In the genomic region with DNA sequence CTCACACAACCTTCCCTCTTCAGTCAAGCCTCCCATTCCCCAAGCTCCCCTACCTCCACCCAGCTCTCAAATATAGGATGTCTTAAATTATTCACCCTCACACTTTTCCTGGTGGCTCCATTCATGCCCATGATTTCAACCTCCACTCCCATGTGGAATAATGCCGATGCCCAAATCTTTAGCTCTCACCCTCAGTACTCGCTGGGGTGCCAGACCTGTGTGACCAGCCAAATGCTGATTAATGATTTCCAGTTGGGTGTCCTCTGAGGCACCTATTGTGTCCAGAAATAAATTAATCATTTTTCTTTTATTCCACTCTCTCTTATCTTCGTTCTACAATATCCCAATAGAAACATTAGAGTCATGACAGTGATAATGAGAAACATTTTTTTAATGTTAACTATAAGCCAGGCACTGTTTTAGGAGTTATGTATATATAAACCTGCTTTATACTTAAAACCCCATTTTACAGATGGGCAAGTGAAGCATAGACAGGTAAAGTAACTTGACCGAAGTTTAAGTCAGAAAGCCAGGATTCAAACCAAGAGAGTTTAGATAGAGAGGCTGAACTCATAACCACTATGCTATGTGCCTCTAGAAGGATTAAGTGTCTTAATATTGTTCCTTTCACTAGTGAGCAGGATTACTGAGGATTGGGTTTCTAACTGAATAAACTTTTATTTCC, we compare ENCODE assay signal across 2 cellular contexts.
TF ChIP-seq lines count a peak whose summit lies in the region.

No MANE protein-coding gene starts in this region.

TF ChIP-seq in GM23338, 12 proteins besides CTCF, POLR2A, EP300 and RAD21:
- TF ChIP-seq, protein P1, sequence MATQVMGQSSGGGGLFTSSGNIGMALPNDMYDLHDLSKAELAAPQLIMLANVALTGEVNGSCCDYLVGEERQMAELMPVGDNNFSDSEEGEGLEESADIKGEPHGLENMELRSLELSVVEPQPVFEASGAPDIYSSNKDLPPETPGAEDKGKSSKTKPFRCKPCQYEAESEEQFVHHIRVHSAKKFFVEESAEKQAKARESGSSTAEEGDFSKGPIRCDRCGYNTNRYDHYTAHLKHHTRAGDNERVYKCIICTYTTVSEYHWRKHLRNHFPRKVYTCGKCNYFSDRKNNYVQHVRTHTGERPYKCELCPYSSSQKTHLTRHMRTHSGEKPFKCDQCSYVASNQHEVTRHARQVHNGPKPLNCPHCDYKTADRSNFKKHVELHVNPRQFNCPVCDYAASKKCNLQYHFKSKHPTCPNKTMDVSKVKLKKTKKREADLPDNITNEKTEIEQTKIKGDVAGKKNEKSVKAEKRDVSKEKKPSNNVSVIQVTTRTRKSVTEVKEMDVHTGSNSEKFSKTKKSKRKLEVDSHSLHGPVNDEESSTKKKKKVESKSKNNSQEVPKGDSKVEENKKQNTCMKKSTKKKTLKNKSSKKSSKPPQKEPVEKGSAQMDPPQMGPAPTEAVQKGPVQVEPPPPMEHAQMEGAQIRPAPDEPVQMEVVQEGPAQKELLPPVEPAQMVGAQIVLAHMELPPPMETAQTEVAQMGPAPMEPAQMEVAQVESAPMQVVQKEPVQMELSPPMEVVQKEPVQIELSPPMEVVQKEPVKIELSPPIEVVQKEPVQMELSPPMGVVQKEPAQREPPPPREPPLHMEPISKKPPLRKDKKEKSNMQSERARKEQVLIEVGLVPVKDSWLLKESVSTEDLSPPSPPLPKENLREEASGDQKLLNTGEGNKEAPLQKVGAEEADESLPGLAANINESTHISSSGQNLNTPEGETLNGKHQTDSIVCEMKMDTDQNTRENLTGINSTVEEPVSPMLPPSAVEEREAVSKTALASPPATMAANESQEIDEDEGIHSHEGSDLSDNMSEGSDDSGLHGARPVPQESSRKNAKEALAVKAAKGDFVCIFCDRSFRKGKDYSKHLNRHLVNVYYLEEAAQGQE (IDR thresholded peaks at IDR 0.05; ENCODE audit: unreplicated experiment): no peak
- TF ChIP-seq STAT1 (IDR thresholded peaks at IDR 0.05; ENCODE audit: unreplicated experiment) (no peak), EZH2 (IDR thresholded peaks at IDR 0.05; ENCODE audit: low read depth, unreplicated experiment) (no peak), ZNF114 (CRISPR knock-in tag; IDR thresholded peaks at IDR 0.05) (no peak)
- TF ChIP-seq, protein P2, sequence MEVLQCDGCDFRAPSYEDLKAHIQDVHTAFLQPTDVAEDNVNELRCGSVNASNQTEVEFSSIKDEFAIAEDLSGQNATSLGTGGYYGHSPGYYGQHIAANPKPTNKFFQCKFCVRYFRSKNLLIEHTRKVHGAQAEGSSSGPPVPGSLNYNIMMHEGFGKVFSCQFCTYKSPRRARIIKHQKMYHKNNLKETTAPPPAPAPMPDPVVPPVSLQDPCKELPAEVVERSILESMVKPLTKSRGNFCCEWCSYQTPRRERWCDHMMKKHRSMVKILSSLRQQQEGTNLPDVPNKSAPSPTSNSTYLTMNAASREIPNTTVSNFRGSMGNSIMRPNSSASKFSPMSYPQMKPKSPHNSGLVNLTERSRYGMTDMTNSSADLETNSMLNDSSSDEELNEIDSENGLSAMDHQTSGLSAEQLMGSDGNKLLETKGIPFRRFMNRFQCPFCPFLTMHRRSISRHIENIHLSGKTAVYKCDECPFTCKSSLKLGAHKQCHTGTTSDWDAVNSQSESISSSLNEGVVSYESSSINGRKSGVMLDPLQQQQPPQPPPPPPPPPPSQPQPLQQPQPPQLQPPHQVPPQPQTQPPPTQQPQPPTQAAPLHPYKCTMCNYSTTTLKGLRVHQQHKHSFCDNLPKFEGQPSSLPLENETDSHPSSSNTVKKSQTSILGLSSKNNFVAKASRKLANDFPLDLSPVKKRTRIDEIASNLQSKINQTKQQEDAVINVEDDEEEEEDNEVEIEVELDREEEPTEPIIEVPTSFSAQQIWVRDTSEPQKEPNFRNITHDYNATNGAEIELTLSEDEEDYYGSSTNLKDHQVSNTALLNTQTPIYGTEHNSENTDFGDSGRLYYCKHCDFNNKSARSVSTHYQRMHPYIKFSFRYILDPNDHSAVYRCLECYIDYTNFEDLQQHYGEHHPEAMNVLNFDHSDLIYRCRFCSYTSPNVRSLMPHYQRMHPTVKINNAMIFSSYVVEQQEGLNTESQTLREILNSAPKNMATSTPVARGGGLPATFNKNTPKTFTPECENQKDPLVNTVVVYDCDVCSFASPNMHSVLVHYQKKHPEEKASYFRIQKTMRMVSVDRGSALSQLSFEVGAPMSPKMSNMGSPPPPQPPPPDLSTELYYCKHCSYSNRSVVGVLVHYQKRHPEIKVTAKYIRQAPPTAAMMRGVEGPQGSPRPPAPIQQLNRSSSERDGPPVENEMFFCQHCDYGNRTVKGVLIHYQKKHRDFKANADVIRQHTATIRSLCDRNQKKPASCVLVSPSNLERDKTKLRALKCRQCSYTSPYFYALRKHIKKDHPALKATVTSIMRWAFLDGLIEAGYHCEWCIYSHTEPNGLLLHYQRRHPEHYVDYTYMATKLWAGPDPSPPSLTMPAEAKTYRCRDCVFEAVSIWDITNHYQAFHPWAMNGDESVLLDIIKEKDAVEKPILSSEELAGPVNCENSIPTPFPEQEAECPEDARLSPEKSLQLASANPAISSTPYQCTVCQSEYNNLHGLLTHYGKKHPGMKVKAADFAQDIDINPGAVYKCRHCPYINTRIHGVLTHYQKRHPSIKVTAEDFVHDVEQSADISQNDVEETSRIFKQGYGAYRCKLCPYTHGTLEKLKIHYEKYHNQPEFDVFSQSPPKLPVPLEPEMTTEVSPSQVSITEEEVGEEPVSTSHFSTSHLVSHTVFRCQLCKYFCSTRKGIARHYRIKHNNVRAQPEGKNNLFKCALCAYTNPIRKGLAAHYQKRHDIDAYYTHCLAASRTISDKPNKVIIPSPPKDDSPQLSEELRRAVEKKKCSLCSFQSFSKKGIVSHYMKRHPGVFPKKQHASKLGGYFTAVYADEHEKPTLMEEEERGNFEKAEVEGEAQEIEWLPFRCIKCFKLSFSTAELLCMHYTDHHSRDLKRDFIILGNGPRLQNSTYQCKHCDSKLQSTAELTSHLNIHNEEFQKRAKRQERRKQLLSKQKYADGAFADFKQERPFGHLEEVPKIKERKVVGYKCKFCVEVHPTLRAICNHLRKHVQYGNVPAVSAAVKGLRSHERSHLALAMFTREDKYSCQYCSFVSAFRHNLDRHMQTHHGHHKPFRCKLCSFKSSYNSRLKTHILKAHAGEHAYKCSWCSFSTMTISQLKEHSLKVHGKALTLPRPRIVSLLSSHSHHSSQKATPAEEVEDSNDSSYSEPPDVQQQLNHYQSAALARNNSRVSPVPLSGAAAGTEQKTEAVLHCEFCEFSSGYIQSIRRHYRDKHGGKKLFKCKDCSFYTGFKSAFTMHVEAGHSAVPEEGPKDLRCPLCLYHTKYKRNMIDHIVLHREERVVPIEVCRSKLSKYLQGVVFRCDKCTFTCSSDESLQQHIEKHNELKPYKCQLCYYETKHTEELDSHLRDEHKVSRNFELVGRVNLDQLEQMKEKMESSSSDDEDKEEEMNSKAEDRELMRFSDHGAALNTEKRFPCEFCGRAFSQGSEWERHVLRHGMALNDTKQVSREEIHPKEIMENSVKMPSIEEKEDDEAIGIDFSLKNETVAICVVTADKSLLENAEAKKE (CRISPR knock-in tag; IDR thresholded peaks at IDR 0.05): no peak

TF ChIP-seq in IMR-90, 13 proteins besides CTCF, POLR2A, EP300 and RAD21:
- no peak for TF ChIP-seq FOS (IDR thresholded peaks at IDR 0.05; ENCODE audit: low read depth, low read length)
- TF ChIP-seq MXI1 (IDR thresholded peaks at IDR 0.05; ENCODE audit: borderline replicate concordance, low read depth, low read length): no peak
- no peak for TF ChIP-seq MAZ (IDR thresholded peaks at IDR 0.05; ENCODE audit: borderline replicate concordance, low read depth, low read length)
